Comparison of ENCODE assay signal across 10 cellular contexts in genomic region chr2:144509548-144510205, GRCh38. TPM values are rescaled to one million over a fixed set of nuclear protein-coding genes. Genes with fewer than 3 reads are reported as not detected.
DNase-seq lines count a peak whose midpoint lies in the region; ATAC-seq, FAIRE-seq and TF ChIP-seq lines count a peak whose summit lies in the region.
"Had no signal": no experiment of that assay in that cellular context is flagged by ENCODE, and none has a peak within 500 bp of the region (broad histone marks: within the 10 kb centered on the region; RNA-seq: fewer than 3 reads in every experiment).

No MANE protein-coding gene starts in this region.

- H3K4me3 ChIP-seq in HUES64 (ENCODE audit: low read length) = peak overlapping the region; percentile 12; the same call in 1 of the 2 replicates
- no peak overlapping the region for H3K4me3 ChIP-seq in HepG2 (replicated peaks in 1 of 3; ENCODE audit: insufficient read depth in 1 of 3, low read depth in 2 of 3, low read length in 3 of 3)
- peak overlapping the region in 1 of 2 donors; percentile 35 for H3K4me3 ChIP-seq in stomach smooth muscle (ENCODE audit: low read length in 2 of 2)

- H3K27ac ChIP-seq in HUES64 (ENCODE audit: low read depth, low read length) = peak overlapping the region; percentile 87; the same call in 1 of the 2 replicates
- H3K27ac ChIP-seq in angular gyrus (ENCODE audit: low read depth, low read length) = peak overlapping the region; percentile 99
- no peak overlapping the region for H3K27ac ChIP-seq in HepG2 (ENCODE audit: extremely low read length, insufficient read depth, low read length)
- H3K27ac ChIP-seq in stomach smooth muscle (ENCODE audit: low read length) = peak overlapping the region; percentile 19

- H3K9me3 ChIP-seq in HUES64 (ENCODE audit: insufficient read depth, low read depth, low read length) (no peaks in the 10 kb centered on the region), HepG2 (ENCODE audit: low read length) (no peaks in the 10 kb centered on the region), stomach smooth muscle (ENCODE audit: control insufficient read depth in 2 of 2, low read length in 2 of 2) (no peaks in the 10 kb centered on the region)

- ATAC-seq in HepG2 (no peak), GM19452 (IDR thresholded peaks at IDR 0.05; ENCODE audit: unreplicated experiment) (no peak), HG03565 (IDR thresholded peaks at IDR 0.05; ENCODE audit: unreplicated experiment) (no peak), HG03520 (IDR thresholded peaks at IDR 0.05; ENCODE audit: unreplicated experiment) (no peak)

- POLR2A ChIA-PET in HepG2 (lab: Yijun Ruan, JAX) = no interaction called here

- DNase-seq in HepG2 (ENCODE audit: low spot score) = no peak
- DNase-seq in GDM1 (lab: John Stamatoyannopoulos, UW) = no peak
- DNase-seq: activated CD4-positive, alpha-beta T cell treated with anti-CD3 and anti-CD28 coated beads, Interleukin-2, amount 50 U/mL, for 1 hour; NCI-H774 had no signal

- 33% methylated on average over 5 of the region's 6 CpGs for WGBS in HUES64
- WGBS in HepG2 (ENCODE audit: low lambda C conversion rate) = 20% methylated on average over 6 of the region's 6 CpGs

- no peaks in the 10 kb centered on the region for H4K20me1 ChIP-seq in HepG2 (ENCODE audit: insufficient read depth, low read length)

- no peaks in the 10 kb centered on the region for H3K79me2 ChIP-seq in HepG2 (ENCODE audit: insufficient read depth, low read length)

- peak overlapping the region; percentile 33; the same call in 1 of the 2 replicates for H3K9ac ChIP-seq in HUES64 (ENCODE audit: low read depth, low read length)
- no peak overlapping the region for H3K9ac ChIP-seq in HepG2 (ENCODE audit: insufficient read depth, low read depth, low read length)
- no peak overlapping the region for H3K9ac ChIP-seq in stomach smooth muscle (ENCODE audit: low read length in 2 of 2)

- TF ChIP-seq CTCF in HepG2 (CRISPR knock-in tag; IDR thresholded peaks at IDR 0.05) = no peak

- TF ChIP-seq POLR2A in HepG2 (IDR thresholded peaks at IDR 0.05; ENCODE audit: insufficient read depth in 1 of 2, low read depth in 2 of 2, low read length in 2 of 2) = no peak

- no peak overlapping the region for H3K4me2 ChIP-seq in HepG2 (ENCODE audit: low read depth, low read length)

- FAIRE-seq in HepG2 (lab: Jason Lieb, UNC) = no peak

- CTCF ChIA-PET in HepG2 (lab: Yijun Ruan, JAX; ENCODE audit: low intra/inter-chr PET ratio, low total read pairs) = no interaction called here

- no peak for TF ChIP-seq EP300 in HepG2 (IDR thresholded peaks at IDR 0.05; ENCODE audit: low read depth in 2 of 2, low read length in 2 of 2)
- no peak for TF ChIP-seq EP300 in HepG2 (CRISPR knock-in tag; IDR thresholded peaks at IDR 0.05; ENCODE audit: borderline replicate concordance)

- BruUV-seq in HepG2 (replicated peaks; lab: Mats Ljungman, UMichigan) = no TSS peak

- H3K36me3 ChIP-seq in HUES64 (ENCODE audit: insufficient read depth, low read length) (no peaks in the 10 kb centered on the region), HepG2 (replicated peaks in 1 of 2; ENCODE audit: control insufficient read depth in 1 of 2, insufficient read depth in 2 of 2, low read length in 2 of 2) (no peaks in the 10 kb centered on the region), stomach smooth muscle (ENCODE audit: control insufficient read depth in 2 of 2, insufficient read depth in 2 of 2, low read length in 2 of 2) (no peaks in the 10 kb centered on the region)

- intact Hi-C loops in HepG2 (cut with micrococcal nuclease; ENCODE audit: unreplicated experiment) = no loop called here

- in situ Hi-C loops in HepG2 (cut with HindIII; ENCODE audit: extremely low pct_ligation_motif_present, low pct_unique_long_range_greater_than_20kb) = no loop called here

- peaks cover 91% of the 10 kb centered on the region for H3K4me1 ChIP-seq in HUES64 (ENCODE audit: insufficient read depth, low read length)
- no peaks in the 10 kb centered on the region for H3K4me1 ChIP-seq in HepG2 (ENCODE audit: insufficient read depth, low read length)
- peaks cover 3% of the 10 kb centered on the region for H3K4me1 ChIP-seq in stomach smooth muscle (ENCODE audit: control insufficient read depth, insufficient read depth, low read length)

- no peak for TF ChIP-seq RAD21 in HepG2 (CRISPR knock-in tag; IDR thresholded peaks at IDR 0.05)

- H3K27me3 ChIP-seq in HUES64 (ENCODE audit: insufficient read depth, low read length) (peaks cover 63% of the 10 kb centered on the region), HepG2 (ENCODE audit: control insufficient read depth in 1 of 2, insufficient read depth in 2 of 2, low read length in 2 of 2) (peaks cover 2 to 67% of the 10 kb centered on the region in 2 experiments; a peak in 4 of 5 replicates), stomach smooth muscle (ENCODE audit: control insufficient read depth in 1 of 2, insufficient read depth in 2 of 2, low read length in 2 of 2) (peaks cover 7 to 12% of the 10 kb centered on the region in 2 donors)

- no peak overlapping the region for H2AFZ ChIP-seq in HepG2 (ENCODE audit: low read length)

TF ChIP-seq in HepG2, 621 proteins besides CTCF, POLR2A, EP300 and RAD21:
- TF ChIP-seq ZNF292 (CRISPR knock-in tag; IDR thresholded peaks at IDR 0.05; ENCODE audit: borderline replicate concordance, low read depth) = no peak
- TF ChIP-seq MYNN (CRISPR knock-in tag; IDR thresholded peaks at IDR 0.05; ENCODE audit: low read depth) = no peak
- no peak for TF ChIP-seq ADNP (CRISPR knock-in tag; IDR thresholded peaks at IDR 0.05)
- no peak for TF ChIP-seq ZNF230 (CRISPR knock-in tag; IDR thresholded peaks at IDR 0.05)
- 0 out of 2 replicates have a peak, but pooled peaks have one; percentile 32 for TF ChIP-seq CBX2 (IDR thresholded peaks at IDR 0.05; ENCODE audit: low read depth, low read length)
- no peak for TF ChIP-seq CBX2 (CRISPR knock-in tag; IDR thresholded peaks at IDR 0.05; ENCODE audit: low read depth)

RNA-seq across cellular contexts. Expression of gene ZEB2, which starts 10.2 kb away (rescaled TPM):
- 16.7 TPM for polyA plus RNA-seq in HUES64 (2013, experiment 1 of 2)
- polyA plus RNA-seq in HUES64 (2013, experiment 2 of 2) = 24.0 TPM
- not detected in 2 replicates for total RNA-seq in HepG2 (2016; rRNA removed; fragmentation: Illumina TruSeq; extraction: Trizol)
- 0.09 TPM in 1 of 2 replicates, not detected in the other for total RNA-seq in HepG2 (2016; cell fraction: cytosol; rRNA removed; fragmentation: Illumina TruSeq; extraction: Trizol; ENCODE audit: low read depth)
- total RNA-seq in HepG2 (2016; cell fraction: insoluble cytoplasmic fraction; rRNA removed; fragmentation: Illumina TruSeq; extraction: Trizol) = 0.04 TPM in 1 of 2 replicates, not detected in the other
- not detected in 2 replicates for total RNA-seq in HepG2 (2016; cell fraction: membrane; rRNA removed; fragmentation: Illumina TruSeq; extraction: Trizol)
- total RNA-seq in HepG2 (2016; cell fraction: nucleus; rRNA removed; fragmentation: Illumina TruSeq; extraction: Trizol) = 0.09 TPM in 1 of 2 replicates, not detected in the other
- 0.07 and 0.10 TPM in 2 replicates for polyA plus RNA-seq in HepG2 (2011; rRNA removed)
- polyA plus RNA-seq in HepG2 (2011; cell fraction: cytosol; rRNA removed) = 0.03 and 0.05 TPM in 2 replicates
- polyA plus RNA-seq in HepG2 (2011; cell fraction: nucleus; rRNA removed) = 0.10 and 0.16 TPM in 2 replicates
- 0.11 TPM in 1 of 2 replicates, not detected in the other for polyA plus RNA-seq in HepG2 (2012)
- not detected in 2 replicates for polyA plus RNA-seq in HepG2 (2016; cell fraction: cytosol; fragmentation: Illumina TruSeq; extraction: Trizol; ENCODE audit: low read depth)
- 0.07 and 0.12 TPM in 2 replicates for polyA plus RNA-seq in HepG2 (2016; cell fraction: insoluble cytoplasmic fraction; fragmentation: Illumina TruSeq; extraction: Trizol; ENCODE audit: low read depth)
- polyA plus RNA-seq in HepG2 (2016; cell fraction: membrane; fragmentation: Illumina TruSeq; extraction: Trizol; ENCODE audit: low read depth) = not detected in 2 replicates
- not detected in 2 replicates for polyA plus RNA-seq in HepG2 (2016; cell fraction: nucleus; fragmentation: Illumina TruSeq; extraction: Trizol; ENCODE audit: insufficient read depth, low read depth)
- polyA minus RNA-seq in HepG2 (2011; rRNA and poly(A)+ RNA removed; ENCODE audit: low replicate concordance) = 0.84 and 11.3 TPM in 2 replicates
- not detected in 2 replicates for polyA minus RNA-seq in HepG2 (2011; cell fraction: cytosol; rRNA and poly(A)+ RNA removed)
- 0.13 and 0.62 TPM in 2 replicates for polyA minus RNA-seq in HepG2 (2011; cell fraction: nucleus; rRNA and poly(A)+ RNA removed)
